ENCODE assay signal across 1 cellular context in the genomic region with DNA sequence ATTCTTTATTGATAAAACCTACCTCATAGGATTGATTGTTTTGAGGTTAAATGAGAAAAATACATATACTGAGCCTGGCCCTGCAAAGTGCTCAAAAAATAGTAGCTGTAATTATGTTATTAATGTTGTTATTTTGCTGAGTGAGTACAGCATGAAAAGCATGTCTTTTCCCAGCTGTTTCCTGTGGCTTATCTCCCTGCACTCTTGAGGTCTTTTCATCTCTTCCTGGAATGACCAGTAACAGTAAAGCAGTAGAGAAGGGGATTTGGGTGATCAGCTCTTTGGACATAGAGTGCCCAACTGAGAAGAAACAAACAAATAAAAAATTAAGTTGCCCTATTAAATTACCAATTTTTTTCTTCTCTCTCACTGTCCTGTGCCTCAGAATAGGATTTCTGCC.
A peak's percentile ranks its signal among the peaks of the same experiment; 100 is the strongest.
TF ChIP-seq lines count a peak whose summit lies in the region.

No MANE protein-coding gene starts in this region.

TF ChIP-seq in K562, 482 proteins besides CTCF, POLR2A, EP300 and RAD21 (continued from another document):
- TF ChIP-seq, protein P1, sequence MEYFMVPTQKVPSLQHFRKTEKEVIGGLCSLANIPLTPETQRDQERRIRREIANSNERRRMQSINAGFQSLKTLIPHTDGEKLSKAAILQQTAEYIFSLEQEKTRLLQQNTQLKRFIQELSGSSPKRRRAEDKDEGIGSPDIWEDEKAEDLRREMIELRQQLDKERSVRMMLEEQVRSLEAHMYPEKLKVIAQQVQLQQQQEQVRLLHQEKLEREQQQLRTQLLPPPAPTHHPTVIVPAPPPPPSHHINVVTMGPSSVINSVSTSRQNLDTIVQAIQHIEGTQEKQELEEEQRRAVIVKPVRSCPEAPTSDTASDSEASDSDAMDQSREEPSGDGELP (CRISPR knock-in tag; IDR thresholded peaks at IDR 0.05; ENCODE audit: borderline replicate concordance) = peak; percentile 41; the same call in 1 of the 2 replicates
- TF ChIP-seq KDM2B (CRISPR knock-in tag; IDR thresholded peaks at IDR 0.05) (no peak), SAFB2 (IDR thresholded peaks at IDR 0.05; ENCODE audit: borderline replicate concordance, low read depth, low read length, severe bottlenecking) (no peak), PML (IDR thresholded peaks at IDR 0.05; ENCODE audit: low read length) (no peak), ATF7 (IDR thresholded peaks at IDR 0.05) (no peak), PRPF4 (IDR thresholded peaks at IDR 0.05; ENCODE audit: insufficient read depth, low read depth, low read length, poor library complexity, severe bottlenecking) (no peak), TAF9B (IDR thresholded peaks at IDR 0.05; ENCODE audit: partially characterized antibody) (peak; percentile 79), TCF3 (CRISPR knock-in tag; IDR thresholded peaks at IDR 0.05) (0 out of 2 replicates have a peak, but pooled peaks have one; percentile 28), ZNF224 (CRISPR knock-in tag; IDR thresholded peaks at IDR 0.05) (no peak), ZC3H8 (IDR thresholded peaks at IDR 0.05) (no peak), DACH1 (IDR thresholded peaks at IDR 0.05; ENCODE audit: partially characterized antibody) (peak; percentile 97), EZH2 (IDR thresholded peaks at IDR 0.05; ENCODE audit: borderline replicate concordance, low read depth, low read length) (no peak), PTRF (tag; IDR thresholded peaks at IDR 0.05) (no peak), SAP30 (IDR thresholded peaks at IDR 0.05; ENCODE audit: borderline replicate concordance, insufficient read depth, low read depth, low read length, poor library complexity, severe bottlenecking) (no peak), KAT2B (IDR thresholded peaks at IDR 0.05; ENCODE audit: low read depth, low read length) (no peak), ETV6 (IDR thresholded peaks at IDR 0.05; ENCODE audit: borderline replicate concordance in 1 of 2, low read depth in 2 of 2, low read length in 1 of 2) (no peak), ETV6 (CRISPR knock-in tag; IDR thresholded peaks at IDR 0.05; ENCODE audit: borderline replicate concordance) (no peak), DMBX1 (CRISPR knock-in tag; IDR thresholded peaks at IDR 0.05; ENCODE audit: borderline replicate concordance) (no peak), ZNF239 (CRISPR knock-in tag; IDR thresholded peaks at IDR 0.05) (no peak), SRSF7 (optimal IDR thresholded peaks at IDR 0.05; ENCODE audit: low read depth, low read length) (no peak), STAT5A (IDR thresholded peaks at IDR 0.05; ENCODE audit: borderline replicate concordance, low read length) (peak; percentile 59), SOX6 (IDR thresholded peaks at IDR 0.05) (0 out of 2 replicates have a peak, but pooled peaks have one; percentile 20), ZFP1 (CRISPR knock-in tag; IDR thresholded peaks at IDR 0.05) (no peak), SMARCA4 (IDR thresholded peaks at IDR 0.05) (0 out of 2 replicates have a peak, but pooled peaks have one; percentile 53), ZNF444 (CRISPR knock-in tag; IDR thresholded peaks at IDR 0.05) (no peak), ZNF232 (CRISPR knock-in tag; IDR thresholded peaks at IDR 0.05) (no peak), PTTG1 (tag; IDR thresholded peaks at IDR 0.05; ENCODE audit: low read depth) (no peak), ZNF316 (IDR thresholded peaks at IDR 0.05) (peak; percentile 19; the same call in 1 of the 2 replicates), ZNF583 (CRISPR knock-in tag; IDR thresholded peaks at IDR 0.05) (no peak)
- TF ChIP-seq, protein P2, sequence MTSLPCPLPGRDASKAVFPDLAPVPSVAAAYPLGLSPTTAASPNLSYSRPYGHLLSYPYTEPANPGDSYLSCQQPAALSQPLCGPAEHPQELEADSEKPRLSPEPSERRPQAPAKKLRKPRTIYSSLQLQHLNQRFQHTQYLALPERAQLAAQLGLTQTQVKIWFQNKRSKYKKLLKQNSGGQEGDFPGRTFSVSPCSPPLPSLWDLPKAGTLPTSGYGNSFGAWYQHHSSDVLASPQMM (CRISPR knock-in tag; IDR thresholded peaks at IDR 0.05) = no peak
- TF ChIP-seq, protein P3, sequence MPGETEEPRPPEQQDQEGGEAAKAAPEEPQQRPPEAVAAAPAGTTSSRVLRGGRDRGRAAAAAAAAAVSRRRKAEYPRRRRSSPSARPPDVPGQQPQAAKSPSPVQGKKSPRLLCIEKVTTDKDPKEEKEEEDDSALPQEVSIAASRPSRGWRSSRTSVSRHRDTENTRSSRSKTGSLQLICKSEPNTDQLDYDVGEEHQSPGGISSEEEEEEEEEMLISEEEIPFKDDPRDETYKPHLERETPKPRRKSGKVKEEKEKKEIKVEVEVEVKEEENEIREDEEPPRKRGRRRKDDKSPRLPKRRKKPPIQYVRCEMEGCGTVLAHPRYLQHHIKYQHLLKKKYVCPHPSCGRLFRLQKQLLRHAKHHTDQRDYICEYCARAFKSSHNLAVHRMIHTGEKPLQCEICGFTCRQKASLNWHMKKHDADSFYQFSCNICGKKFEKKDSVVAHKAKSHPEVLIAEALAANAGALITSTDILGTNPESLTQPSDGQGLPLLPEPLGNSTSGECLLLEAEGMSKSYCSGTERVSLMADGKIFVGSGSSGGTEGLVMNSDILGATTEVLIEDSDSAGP (CRISPR knock-in tag; IDR thresholded peaks at IDR 0.05) = no peak
- TF ChIP-seq, protein P4, sequence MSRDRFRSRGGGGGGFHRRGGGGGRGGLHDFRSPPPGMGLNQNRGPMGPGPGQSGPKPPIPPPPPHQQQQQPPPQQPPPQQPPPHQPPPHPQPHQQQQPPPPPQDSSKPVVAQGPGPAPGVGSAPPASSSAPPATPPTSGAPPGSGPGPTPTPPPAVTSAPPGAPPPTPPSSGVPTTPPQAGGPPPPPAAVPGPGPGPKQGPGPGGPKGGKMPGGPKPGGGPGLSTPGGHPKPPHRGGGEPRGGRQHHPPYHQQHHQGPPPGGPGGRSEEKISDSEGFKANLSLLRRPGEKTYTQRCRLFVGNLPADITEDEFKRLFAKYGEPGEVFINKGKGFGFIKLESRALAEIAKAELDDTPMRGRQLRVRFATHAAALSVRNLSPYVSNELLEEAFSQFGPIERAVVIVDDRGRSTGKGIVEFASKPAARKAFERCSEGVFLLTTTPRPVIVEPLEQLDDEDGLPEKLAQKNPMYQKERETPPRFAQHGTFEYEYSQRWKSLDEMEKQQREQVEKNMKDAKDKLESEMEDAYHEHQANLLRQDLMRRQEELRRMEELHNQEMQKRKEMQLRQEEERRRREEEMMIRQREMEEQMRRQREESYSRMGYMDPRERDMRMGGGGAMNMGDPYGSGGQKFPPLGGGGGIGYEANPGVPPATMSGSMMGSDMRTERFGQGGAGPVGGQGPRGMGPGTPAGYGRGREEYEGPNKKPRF (IDR thresholded peaks at IDR 0.05; ENCODE audit: low read depth, low read length) = no peak
- TF ChIP-seq, protein P5, sequence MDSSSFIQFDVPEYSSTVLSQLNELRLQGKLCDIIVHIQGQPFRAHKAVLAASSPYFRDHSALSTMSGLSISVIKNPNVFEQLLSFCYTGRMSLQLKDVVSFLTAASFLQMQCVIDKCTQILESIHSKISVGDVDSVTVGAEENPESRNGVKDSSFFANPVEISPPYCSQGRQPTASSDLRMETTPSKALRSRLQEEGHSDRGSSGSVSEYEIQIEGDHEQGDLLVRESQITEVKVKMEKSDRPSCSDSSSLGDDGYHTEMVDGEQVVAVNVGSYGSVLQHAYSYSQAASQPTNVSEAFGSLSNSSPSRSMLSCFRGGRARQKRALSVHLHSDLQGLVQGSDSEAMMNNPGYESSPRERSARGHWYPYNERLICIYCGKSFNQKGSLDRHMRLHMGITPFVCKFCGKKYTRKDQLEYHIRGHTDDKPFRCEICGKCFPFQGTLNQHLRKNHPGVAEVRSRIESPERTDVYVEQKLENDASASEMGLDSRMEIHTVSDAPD (CRISPR knock-in tag; IDR thresholded peaks at IDR 0.05) = no peak
- TF ChIP-seq, protein P6, sequence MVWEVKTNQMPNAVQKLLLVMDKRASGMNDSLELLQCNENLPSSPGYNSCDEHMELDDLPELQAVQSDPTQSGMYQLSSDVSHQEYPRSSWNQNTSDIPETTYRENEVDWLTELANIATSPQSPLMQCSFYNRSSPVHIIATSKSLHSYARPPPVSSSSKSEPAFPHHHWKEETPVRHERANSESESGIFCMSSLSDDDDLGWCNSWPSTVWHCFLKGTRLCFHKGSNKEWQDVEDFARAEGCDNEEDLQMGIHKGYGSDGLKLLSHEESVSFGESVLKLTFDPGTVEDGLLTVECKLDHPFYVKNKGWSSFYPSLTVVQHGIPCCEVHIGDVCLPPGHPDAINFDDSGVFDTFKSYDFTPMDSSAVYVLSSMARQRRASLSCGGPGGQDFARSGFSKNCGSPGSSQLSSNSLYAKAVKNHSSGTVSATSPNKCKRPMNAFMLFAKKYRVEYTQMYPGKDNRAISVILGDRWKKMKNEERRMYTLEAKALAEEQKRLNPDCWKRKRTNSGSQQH (CRISPR knock-in tag; IDR thresholded peaks at IDR 0.05) = no peak
- TF ChIP-seq, protein P7, sequence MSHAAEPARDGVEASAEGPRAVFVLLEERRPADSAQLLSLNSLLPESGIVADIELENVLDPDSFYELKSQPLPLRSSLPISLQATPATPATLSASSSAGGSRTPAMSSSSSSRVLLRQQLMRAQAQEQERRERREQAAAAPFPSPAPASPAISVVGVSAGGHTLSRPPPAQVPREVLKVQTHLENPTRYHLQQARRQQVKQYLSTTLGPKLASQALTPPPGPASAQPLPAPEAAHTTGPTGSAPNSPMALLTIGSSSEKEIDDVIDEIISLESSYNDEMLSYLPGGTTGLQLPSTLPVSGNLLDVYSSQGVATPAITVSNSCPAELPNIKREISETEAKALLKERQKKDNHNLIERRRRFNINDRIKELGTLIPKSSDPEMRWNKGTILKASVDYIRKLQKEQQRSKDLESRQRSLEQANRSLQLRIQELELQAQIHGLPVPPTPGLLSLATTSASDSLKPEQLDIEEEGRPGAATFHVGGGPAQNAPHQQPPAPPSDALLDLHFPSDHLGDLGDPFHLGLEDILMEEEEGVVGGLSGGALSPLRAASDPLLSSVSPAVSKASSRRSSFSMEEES (CRISPR knock-in tag; IDR thresholded peaks at IDR 0.05) = no peak
